ENCODE assay signal across 1 cellular context in the genomic region with DNA sequence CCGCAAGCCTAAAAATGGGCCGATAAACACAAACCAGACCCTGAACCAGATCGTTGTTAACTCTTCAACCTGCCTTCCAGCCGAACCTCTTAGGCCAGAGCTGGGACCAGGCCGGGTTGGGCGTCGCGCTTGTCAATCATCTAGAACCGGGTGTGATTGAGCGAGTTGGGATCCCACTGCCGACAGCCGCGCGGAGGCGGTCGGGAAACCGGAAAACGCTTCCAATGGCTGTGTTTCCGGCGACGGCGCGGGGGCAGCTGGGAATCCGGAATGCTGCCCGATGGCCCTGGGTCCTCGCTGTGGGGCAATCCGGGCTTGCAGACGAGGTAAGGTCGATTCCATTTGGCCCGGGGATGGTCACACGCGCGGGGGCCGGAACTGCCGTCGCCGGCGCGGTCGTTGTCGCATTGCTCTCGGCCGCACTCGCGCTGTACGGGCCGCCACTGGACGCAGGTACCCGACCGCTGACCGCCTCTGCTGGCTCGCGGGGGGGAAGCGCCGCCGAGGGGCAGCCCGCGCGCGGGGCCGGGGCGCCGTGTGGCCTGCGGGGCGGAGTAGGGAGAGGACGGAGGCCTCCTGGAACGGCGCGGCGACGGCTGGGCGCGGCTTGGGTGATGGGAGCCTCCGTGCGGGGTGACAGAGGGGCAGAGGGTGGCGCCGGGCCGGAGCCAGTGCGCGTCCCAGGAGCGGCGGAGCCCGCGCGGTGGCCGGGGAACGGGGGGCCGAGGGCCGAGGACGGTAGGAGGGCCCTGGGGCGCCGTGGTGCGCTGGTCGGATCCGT.
A peak's percentile ranks its signal among the peaks of the same experiment; 100 is the strongest.
TF ChIP-seq lines count a peak whose summit lies in the region.

A gene (plus strand): TSS at position 224 of the 781 bp plus-strand sequence. CDS start 57 bp downstream, at position 281.

TF ChIP-seq in K562, 482 proteins besides CTCF, POLR2A, EP300 and RAD21 (continued from another document and continues in another):
- TF ChIP-seq ZC3H8 (IDR thresholded peaks at IDR 0.05), result no peak
- TF ChIP-seq TRIM28 (IDR thresholded peaks at IDR 0.05), result no peak
- no peak for TF ChIP-seq CBX1 (IDR thresholded peaks at IDR 0.05; ENCODE audit: low read depth)
- peak; percentile 68 for TF ChIP-seq SUPT5H (IDR thresholded peaks at IDR 0.05)
- TF ChIP-seq, protein P1, sequence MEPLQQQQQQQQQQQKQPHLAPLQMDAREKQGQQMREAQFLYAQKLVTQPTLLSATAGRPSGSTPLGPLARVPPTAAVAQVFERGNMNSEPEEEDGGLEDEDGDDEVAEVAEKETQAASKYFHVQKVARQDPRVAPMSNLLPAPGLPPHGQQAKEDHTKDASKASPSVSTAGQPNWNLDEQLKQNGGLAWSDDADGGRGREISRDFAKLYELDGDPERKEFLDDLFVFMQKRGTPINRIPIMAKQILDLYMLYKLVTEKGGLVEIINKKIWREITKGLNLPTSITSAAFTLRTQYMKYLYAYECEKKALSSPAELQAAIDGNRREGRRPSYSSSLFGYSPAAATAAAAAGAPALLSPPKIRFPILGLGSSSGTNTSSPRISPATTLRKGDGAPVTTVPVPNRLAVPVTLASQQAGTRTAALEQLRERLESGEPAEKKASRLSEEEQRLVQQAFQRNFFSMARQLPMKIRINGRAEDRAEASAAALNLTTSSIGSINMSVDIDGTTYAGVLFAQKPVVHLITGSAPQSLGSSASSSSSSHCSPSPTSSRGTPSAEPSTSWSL (CRISPR knock-in tag; IDR thresholded peaks at IDR 0.05; ENCODE audit: borderline replicate concordance), result no peak
- no peak for TF ChIP-seq TARDBP (IDR thresholded peaks at IDR 0.05)
- peak; percentile 69 for TF ChIP-seq MEIS2 (IDR thresholded peaks at IDR 0.05; ENCODE audit: partially characterized antibody)
- no peak for TF ChIP-seq ZNF175 (CRISPR knock-in tag; IDR thresholded peaks at IDR 0.05; ENCODE audit: low read depth)
- no peak for TF ChIP-seq YBX1 (IDR thresholded peaks at IDR 0.05)
- TF ChIP-seq, protein P2, sequence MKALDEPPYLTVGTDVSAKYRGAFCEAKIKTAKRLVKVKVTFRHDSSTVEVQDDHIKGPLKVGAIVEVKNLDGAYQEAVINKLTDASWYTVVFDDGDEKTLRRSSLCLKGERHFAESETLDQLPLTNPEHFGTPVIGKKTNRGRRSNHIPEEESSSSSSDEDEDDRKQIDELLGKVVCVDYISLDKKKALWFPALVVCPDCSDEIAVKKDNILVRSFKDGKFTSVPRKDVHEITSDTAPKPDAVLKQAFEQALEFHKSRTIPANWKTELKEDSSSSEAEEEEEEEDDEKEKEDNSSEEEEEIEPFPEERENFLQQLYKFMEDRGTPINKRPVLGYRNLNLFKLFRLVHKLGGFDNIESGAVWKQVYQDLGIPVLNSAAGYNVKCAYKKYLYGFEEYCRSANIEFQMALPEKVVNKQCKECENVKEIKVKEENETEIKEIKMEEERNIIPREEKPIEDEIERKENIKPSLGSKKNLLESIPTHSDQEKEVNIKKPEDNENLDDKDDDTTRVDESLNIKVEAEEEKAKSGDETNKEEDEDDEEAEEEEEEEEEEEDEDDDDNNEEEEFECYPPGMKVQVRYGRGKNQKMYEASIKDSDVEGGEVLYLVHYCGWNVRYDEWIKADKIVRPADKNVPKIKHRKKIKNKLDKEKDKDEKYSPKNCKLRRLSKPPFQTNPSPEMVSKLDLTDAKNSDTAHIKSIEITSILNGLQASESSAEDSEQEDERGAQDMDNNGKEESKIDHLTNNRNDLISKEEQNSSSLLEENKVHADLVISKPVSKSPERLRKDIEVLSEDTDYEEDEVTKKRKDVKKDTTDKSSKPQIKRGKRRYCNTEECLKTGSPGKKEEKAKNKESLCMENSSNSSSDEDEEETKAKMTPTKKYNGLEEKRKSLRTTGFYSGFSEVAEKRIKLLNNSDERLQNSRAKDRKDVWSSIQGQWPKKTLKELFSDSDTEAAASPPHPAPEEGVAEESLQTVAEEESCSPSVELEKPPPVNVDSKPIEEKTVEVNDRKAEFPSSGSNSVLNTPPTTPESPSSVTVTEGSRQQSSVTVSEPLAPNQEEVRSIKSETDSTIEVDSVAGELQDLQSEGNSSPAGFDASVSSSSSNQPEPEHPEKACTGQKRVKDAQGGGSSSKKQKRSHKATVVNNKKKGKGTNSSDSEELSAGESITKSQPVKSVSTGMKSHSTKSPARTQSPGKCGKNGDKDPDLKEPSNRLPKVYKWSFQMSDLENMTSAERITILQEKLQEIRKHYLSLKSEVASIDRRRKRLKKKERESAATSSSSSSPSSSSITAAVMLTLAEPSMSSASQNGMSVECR (CRISPR knock-in tag; IDR thresholded peaks at IDR 0.05), result peak; percentile 80
- TF ChIP-seq ILK (tag; IDR thresholded peaks at IDR 0.05; ENCODE audit: borderline replicate concordance, low read depth), result no peak
- TF ChIP-seq, protein P3, sequence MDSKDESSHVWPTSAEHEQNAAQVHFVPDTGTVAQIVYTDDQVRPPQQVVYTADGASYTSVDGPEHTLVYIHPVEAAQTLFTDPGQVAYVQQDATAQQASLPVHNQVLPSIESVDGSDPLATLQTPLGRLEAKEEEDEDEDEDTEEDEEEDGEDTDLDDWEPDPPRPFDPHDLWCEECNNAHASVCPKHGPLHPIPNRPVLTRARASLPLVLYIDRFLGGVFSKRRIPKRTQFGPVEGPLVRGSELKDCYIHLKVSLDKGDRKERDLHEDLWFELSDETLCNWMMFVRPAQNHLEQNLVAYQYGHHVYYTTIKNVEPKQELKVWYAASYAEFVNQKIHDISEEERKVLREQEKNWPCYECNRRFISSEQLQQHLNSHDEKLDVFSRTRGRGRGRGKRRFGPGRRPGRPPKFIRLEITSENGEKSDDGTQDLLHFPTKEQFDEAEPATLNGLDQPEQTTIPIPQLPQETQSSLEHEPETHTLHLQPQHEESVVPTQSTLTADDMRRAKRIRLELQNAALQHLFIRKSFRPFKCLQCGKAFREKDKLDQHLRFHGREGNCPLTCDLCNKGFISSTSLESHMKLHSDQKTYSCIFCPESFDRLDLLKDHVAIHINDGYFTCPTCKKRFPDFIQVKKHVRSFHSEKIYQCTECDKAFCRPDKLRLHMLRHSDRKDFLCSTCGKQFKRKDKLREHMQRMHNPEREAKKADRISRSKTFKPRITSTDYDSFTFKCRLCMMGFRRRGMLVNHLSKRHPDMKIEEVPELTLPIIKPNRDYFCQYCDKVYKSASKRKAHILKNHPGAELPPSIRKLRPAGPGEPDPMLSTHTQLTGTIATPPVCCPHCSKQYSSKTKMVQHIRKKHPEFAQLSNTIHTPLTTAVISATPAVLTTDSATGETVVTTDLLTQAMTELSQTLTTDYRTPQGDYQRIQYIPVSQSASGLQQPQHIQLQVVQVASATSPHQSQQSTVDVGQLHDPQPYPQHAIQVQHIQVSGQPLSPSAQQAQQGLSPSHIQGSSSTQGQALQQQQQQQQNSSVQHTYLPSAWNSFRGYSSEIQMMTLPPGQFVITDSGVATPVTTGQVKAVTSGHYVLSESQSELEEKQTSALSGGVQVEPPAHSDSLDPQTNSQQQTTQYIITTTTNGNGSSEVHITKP (IDR thresholded peaks at IDR 0.05; ENCODE audit: partially characterized antibody), result peak; percentile 30
- TF ChIP-seq, protein P4, sequence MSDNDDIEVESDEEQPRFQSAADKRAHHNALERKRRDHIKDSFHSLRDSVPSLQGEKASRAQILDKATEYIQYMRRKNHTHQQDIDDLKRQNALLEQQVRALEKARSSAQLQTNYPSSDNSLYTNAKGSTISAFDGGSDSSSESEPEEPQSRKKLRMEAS (CRISPR knock-in tag; IDR thresholded peaks at IDR 0.05), result peak; percentile 41; the same call in 1 of the 2 replicates
- TF ChIP-seq ZNF644 (tag; IDR thresholded peaks at IDR 0.05; ENCODE audit: low read depth), result no peak; the same call in 1 of the 2 replicates
- peak; percentile 49 for TF ChIP-seq KDM5B (IDR thresholded peaks at IDR 0.05; ENCODE audit: insufficient replicate concordance, low read depth, low read length)
- TF ChIP-seq, protein P5, sequence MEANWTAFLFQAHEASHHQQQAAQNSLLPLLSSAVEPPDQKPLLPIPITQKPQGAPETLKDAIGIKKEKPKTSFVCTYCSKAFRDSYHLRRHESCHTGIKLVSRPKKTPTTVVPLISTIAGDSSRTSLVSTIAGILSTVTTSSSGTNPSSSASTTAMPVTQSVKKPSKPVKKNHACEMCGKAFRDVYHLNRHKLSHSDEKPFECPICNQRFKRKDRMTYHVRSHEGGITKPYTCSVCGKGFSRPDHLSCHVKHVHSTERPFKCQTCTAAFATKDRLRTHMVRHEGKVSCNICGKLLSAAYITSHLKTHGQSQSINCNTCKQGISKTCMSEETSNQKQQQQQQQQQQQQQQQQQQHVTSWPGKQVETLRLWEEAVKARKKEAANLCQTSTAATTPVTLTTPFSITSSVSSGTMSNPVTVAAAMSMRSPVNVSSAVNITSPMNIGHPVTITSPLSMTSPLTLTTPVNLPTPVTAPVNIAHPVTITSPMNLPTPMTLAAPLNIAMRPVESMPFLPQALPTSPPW (CRISPR knock-in tag; IDR thresholded peaks at IDR 0.05), result peak; percentile 72
- TF ChIP-seq FOS (IDR thresholded peaks at IDR 0.05; ENCODE audit: extremely low read depth, insufficient read length), result peak; percentile 47
- no peak for TF ChIP-seq POLR2AphosphoS2 (IDR thresholded peaks at IDR 0.05; ENCODE audit: low read length)
- 0 out of 2 replicates have a peak, but pooled peaks have one; percentile 6 for TF ChIP-seq CBX5 (IDR thresholded peaks at IDR 0.05; ENCODE audit: borderline replicate concordance, low read depth)
- no peak for TF ChIP-seq SREBF1 (IDR thresholded peaks at IDR 0.05; ENCODE audit: borderline replicate concordance, low read depth, low read length)
- TF ChIP-seq, protein P6, sequence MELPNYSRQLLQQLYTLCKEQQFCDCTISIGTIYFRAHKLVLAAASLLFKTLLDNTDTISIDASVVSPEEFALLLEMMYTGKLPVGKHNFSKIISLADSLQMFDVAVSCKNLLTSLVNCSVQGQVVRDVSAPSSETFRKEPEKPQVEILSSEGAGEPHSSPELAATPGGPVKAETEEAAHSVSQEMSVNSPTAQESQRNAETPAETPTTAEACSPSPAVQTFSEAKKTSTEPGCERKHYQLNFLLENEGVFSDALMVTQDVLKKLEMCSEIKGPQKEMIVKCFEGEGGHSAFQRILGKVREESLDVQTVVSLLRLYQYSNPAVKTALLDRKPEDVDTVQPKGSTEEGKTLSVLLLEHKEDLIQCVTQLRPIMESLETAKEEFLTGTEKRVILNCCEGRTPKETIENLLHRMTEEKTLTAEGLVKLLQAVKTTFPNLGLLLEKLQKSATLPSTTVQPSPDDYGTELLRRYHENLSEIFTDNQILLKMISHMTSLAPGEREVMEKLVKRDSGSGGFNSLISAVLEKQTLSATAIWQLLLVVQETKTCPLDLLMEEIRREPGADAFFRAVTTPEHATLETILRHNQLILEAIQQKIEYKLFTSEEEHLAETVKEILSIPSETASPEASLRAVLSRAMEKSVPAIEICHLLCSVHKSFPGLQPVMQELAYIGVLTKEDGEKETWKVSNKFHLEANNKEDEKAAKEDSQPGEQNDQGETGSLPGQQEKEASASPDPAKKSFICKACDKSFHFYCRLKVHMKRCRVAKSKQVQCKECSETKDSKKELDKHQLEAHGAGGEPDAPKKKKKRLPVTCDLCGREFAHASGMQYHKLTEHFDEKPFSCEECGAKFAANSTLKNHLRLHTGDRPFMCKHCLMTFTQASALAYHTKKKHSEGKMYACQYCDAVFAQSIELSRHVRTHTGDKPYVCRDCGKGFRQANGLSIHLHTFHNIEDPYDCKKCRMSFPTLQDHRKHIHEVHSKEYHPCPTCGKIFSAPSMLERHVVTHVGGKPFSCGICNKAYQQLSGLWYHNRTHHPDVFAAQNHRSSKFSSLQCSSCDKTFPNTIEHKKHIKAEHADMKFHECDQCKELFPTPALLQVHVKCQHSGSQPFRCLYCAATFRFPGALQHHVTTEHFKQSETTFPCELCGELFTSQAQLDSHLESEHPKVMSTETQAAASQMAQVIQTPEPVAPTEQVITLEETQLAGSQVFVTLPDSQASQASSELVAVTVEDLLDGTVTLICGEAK (IDR thresholded peaks at IDR 0.05), result peak; percentile 91
- TF ChIP-seq, protein P6 (CRISPR knock-in tag; IDR thresholded peaks at IDR 0.05), result no peak
